Comparison of ENCODE assay signal across 8 cellular contexts in genomic region chr1:43651922-43652321, GRCh38. TPM values are rescaled to one million over a fixed set of nuclear protein-coding genes. Genes with fewer than 3 reads are reported as not detected.
DNase-seq lines count a peak whose midpoint lies in the region; ATAC-seq and TF ChIP-seq lines count a peak whose summit lies in the region.
"Had no signal": no experiment of that assay in that cellular context is flagged by ENCODE, and none has a peak within 500 bp of the region (broad histone marks: within the 10 kb centered on the region; RNA-seq: fewer than 3 reads in every experiment).

No MANE protein-coding gene starts in this region.

- ATAC-seq in WTC11, result no peak

- H3K27me3 Mint-ChIP-seq in WTC11 (ENCODE audit: low read depth), result no peaks in the 10 kb centered on the region

- peak overlapping the region; percentile 95 for H3K27ac Mint-ChIP-seq in WTC11

- H3K9ac ChIP-seq in skeletal muscle satellite cell (ENCODE audit: low read depth, low read length), result peak overlapping the region; percentile 87

- H3K9me3 Mint-ChIP-seq in WTC11, result no peaks in the 10 kb centered on the region

- H3K36me3 ChIP-seq in HAP-1 (replicated peaks), result peaks cover 37% of the 10 kb centered on the region
- H3K36me3 ChIP-seq in skeletal muscle satellite cell (ENCODE audit: insufficient read depth, low read length), result peaks cover 26% of the 10 kb centered on the region
- H3K36me3 ChIP-seq in right atrium auricular region, result peaks cover 36% of the 10 kb centered on the region

- no peak overlapping the region for H3K27ac ChIP-seq in right atrium auricular region

- CTCF ChIA-PET in WTC11 (lab: Charles Lee), result interaction anchor here (1.3 to 2.8 kb wide), 3 partner anchors 8 to 282 kb away, joined by 13 to 28 read pairs (median 14); partner anchors contain the start of gene ARTN

- DNase-seq in HAP-1 (ENCODE audit: low spot score in 2 of 2) (no peak), WTC11 (ENCODE audit: low spot score) (no peak), fibroblast of villous mesenchyme (ENCODE audit: low read depth) (peak; percentile 33), NOMO-1 treated with dmso at 0.1 percent for 144 hours (lab: John Stamatoyannopoulos, UW; ENCODE audit: unreplicated experiment) (no peak), NCI-H69 (lab: John Stamatoyannopoulos, UW) (no peak), right atrium auricular region (ENCODE audit: low spot score) (no peak)

- H3K4me2 ChIP-seq in skeletal muscle satellite cell (ENCODE audit: low read length), result peak overlapping the region; percentile 82

- H3K4me1 ChIP-seq in HAP-1, result peaks cover 3% of the 10 kb centered on the region
- H3K4me1 ChIP-seq in skeletal muscle satellite cell (ENCODE audit: control insufficient read depth, insufficient read depth, low read length), result peaks cover 11% of the 10 kb centered on the region
- H3K4me1 ChIP-seq in right atrium auricular region, result peaks cover 0 to 22% of the 10 kb centered on the region in 2 donors

- H3K4me3 Mint-ChIP-seq in WTC11, result peak overlapping the region; percentile 96

- H3K27me3 ChIP-seq in HAP-1 (ENCODE audit: low read depth), result no peaks in the 10 kb centered on the region
- H3K27me3 ChIP-seq in skeletal muscle satellite cell (ENCODE audit: control insufficient read depth, insufficient read depth, low read length), result no peaks in the 10 kb centered on the region
- no peaks in the 10 kb centered on the region for H3K27me3 ChIP-seq in right atrium auricular region
- H3K27me3 ChIP-seq: Peyer's patch had no signal

- H3K4me3 ChIP-seq in HAP-1 (peak overlapping the region; percentile 85), fibroblast of villous mesenchyme (ENCODE audit: low read depth, low read length) (peak overlapping the region; percentile 98), skeletal muscle satellite cell (ENCODE audit: low read length) (peak overlapping the region; percentile 85), right atrium auricular region (peak overlapping the region in 1 of 2 donors; percentile 80)

- peaks cover 32% of the 10 kb centered on the region for H3K36me3 Mint-ChIP-seq in WTC11

- TF ChIP-seq CTCF in WTC11 (IDR thresholded peaks at IDR 0.05) (no peak), fibroblast of villous mesenchyme (IDR thresholded peaks at IDR 0.05; ENCODE audit: insufficient read depth, low read depth, low read length) (no peak), right atrium auricular region (IDR thresholded peaks at IDR 0.05) (no peak)

- H3K4me1 Mint-ChIP-seq in WTC11, result peaks cover 35% of the 10 kb centered on the region

- in situ Hi-C loops in HAP-1 (cut with MboI; ENCODE audit: low sequenced_read_pairs), result no loop called here

- POLR2A ChIA-PET in WTC11 (lab: Charles Lee), result interaction anchor here (0.7 kb wide), 1 partner anchor 114 kb away, joined by 4 read pairs; no protein-coding TSS in a partner anchor

- H3K9me3 ChIP-seq in HAP-1, result no peaks in the 10 kb centered on the region
- H3K9me3 ChIP-seq in skeletal muscle satellite cell (replicated peaks; ENCODE audit: low read length), result no peaks in the 10 kb centered on the region
- H3K9me3 ChIP-seq in right atrium auricular region, result no peaks in the 10 kb centered on the region
- H3K9me3 ChIP-seq: Peyer's patch had no signal

TF ChIP-seq in WTC11, 78 proteins besides CTCF, POLR2A, EP300 and RAD21 (continues in another document):
- TF ChIP-seq ZSCAN18 (CRISPR knock-in tag; IDR thresholded peaks at IDR 0.05), result no peak
- no peak for TF ChIP-seq PREB (CRISPR knock-in tag; IDR thresholded peaks at IDR 0.05; ENCODE audit: borderline replicate concordance)
- no peak for TF ChIP-seq FOXP4 (CRISPR knock-in tag; IDR thresholded peaks at IDR 0.05)
- TF ChIP-seq JAZF1 (CRISPR knock-in tag; IDR thresholded peaks at IDR 0.05), result no peak
- TF ChIP-seq MLX (CRISPR knock-in tag; IDR thresholded peaks at IDR 0.05), result no peak
- TF ChIP-seq E2F1 (CRISPR knock-in tag; IDR thresholded peaks at IDR 0.05), result no peak
- TF ChIP-seq, protein P1, sequence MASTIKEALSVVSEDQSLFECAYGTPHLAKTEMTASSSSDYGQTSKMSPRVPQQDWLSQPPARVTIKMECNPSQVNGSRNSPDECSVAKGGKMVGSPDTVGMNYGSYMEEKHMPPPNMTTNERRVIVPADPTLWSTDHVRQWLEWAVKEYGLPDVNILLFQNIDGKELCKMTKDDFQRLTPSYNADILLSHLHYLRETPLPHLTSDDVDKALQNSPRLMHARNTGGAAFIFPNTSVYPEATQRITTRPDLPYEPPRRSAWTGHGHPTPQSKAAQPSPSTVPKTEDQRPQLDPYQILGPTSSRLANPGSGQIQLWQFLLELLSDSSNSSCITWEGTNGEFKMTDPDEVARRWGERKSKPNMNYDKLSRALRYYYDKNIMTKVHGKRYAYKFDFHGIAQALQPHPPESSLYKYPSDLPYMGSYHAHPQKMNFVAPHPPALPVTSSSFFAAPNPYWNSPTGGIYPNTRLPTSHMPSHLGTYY (CRISPR knock-in tag; IDR thresholded peaks at IDR 0.05), result no peak
- no peak for TF ChIP-seq SMAD4 (CRISPR knock-in tag; IDR thresholded peaks at IDR 0.05)

RNA-seq across cellular contexts. Expression of gene KDM4A, which starts 2.0 kb away (rescaled TPM):
- total RNA-seq in WTC11 (2021) (76.5 to 78.3 TPM (median 76.7 TPM) in 3 replicates), fibroblast of villous mesenchyme (43.2 and 52.7 TPM in 2 replicates), right atrium auricular region (10 to 100 TPM; 11.8 to 13.4 TPM)
- 25.8 and 29.9 TPM in 2 replicates for total RNA-seq in skeletal muscle satellite cell (2012; rRNA removed)

RNA-seq across cellular contexts. Expression of gene ST3GAL3, which starts 55.4 kb away (rescaled TPM):
- 8.6 to 10.3 TPM (median 8.9 TPM) in 3 replicates for total RNA-seq in WTC11 (2021)
- total RNA-seq in fibroblast of villous mesenchyme, result 16.8 and 17.4 TPM in 2 replicates
- total RNA-seq in skeletal muscle satellite cell (2012; rRNA removed), result 10.9 and 14.9 TPM in 2 replicates
- 10 to 100 TPM; 15.5 to 20.6 TPM for total RNA-seq in right atrium auricular region
